In genomic region chr17:66365204-66365524, GRCh38 we compare ENCODE assay signal across 17 cellular contexts.
DNase-seq lines count a peak whose midpoint lies in the region; ATAC-seq and TF ChIP-seq lines count a peak whose summit lies in the region.
"Had no signal": no experiment of that assay in that cellular context is flagged by ENCODE, and none has a peak within 500 bp of the region (broad histone marks: within the 10 kb centered on the region; RNA-seq: fewer than 3 reads in every experiment).

No MANE protein-coding gene starts in this region.

- peaks cover 71% of the 10 kb centered on the region for H3K4me1 Mint-ChIP-seq in activated CD4-positive, alpha-beta memory T cell treated with anti-CD3 and anti-CD28 coated beads, Interleukin-2, amount 10 ng/mL, durations not matched to agents 7 days and 5 days
- H3K4me1 Mint-ChIP-seq: naive B cell had no signal

- H3K27me3 Mint-ChIP-seq in activated CD4-positive, alpha-beta memory T cell treated with anti-CD3 and anti-CD28 coated beads, Interleukin-2, amount 10 ng/mL, durations not matched to agents 7 days and 5 days: no peaks in the 10 kb centered on the region

- peak overlapping the region; percentile 50 for H3K27ac Mint-ChIP-seq in activated CD4-positive, alpha-beta memory T cell treated with anti-CD3 and anti-CD28 coated beads, Interleukin-2, amount 10 ng/mL, durations not matched to agents 7 days and 5 days
- H3K27ac Mint-ChIP-seq: B cell had no signal

- no peak for DNase-seq in activated CD4-positive, alpha-beta memory T cell treated with anti-CD3 and anti-CD28 coated beads, Interleukin-2, amount 10 ng/mL, durations not matched to agents 7 days and 5 days
- DNase-seq in fibroblast of pulmonary artery (ENCODE audit: low read depth) (peak; percentile 29), nucleus accumbens (lab: John Stamatoyannopoulos, UW) (no peak), adrenal gland (no peak), prostate gland (ENCODE audit: low spot score) (no peak)
- DNase-seq: activated gamma-delta T cell, left ventricle myocardium inferior, naive B cell, NCI-H1417 treated with DMSO at 0.1 percent for 48 hours, NCI-H524, SHP77 treated with DMSO at 0.1 percent for 48 hours had no signal

- no peaks in the 10 kb centered on the region for H3K9me3 ChIP-seq in BLaER1 treated with 17β-estradiol and CSF1 and Interleukin-3, amounts not matched to agents 10 nM and 100 nM (replicated peaks in 1 of 11)
- H3K9me3 ChIP-seq in HEK293 (ENCODE audit: control insufficient read depth, insufficient read depth, low read depth, low read length) (no peaks in the 10 kb centered on the region), adrenal gland (replicated peaks in 1 of 3) (no peaks in the 10 kb centered on the region), prostate gland (no peaks in the 10 kb centered on the region)
- H3K9me3 ChIP-seq: left ventricle myocardium inferior had no signal

- H3K9me3 Mint-ChIP-seq in activated CD4-positive, alpha-beta memory T cell treated with anti-CD3 and anti-CD28 coated beads, Interleukin-2, amount 10 ng/mL, durations not matched to agents 7 days and 5 days: no peaks in the 10 kb centered on the region
- H3K9me3 Mint-ChIP-seq: naive B cell had no signal

- intact Hi-C loops in adrenal gland (cut with DNase I) (no loop called here), prostate gland (cut with DNase I) (no loop called here)

- TF ChIP-seq POLR2A in adrenal gland (IDR thresholded peaks at IDR 0.05) (no peak), prostate gland (IDR thresholded peaks at IDR 0.05) (no peak)

- peak overlapping the region in 9 of 11 experiments; percentile 1 to 88 (median 46); a peak in 14 of 22 replicates for H3K4me2 ChIP-seq in BLaER1 treated with 17β-estradiol and CSF1 and Interleukin-3, amounts not matched to agents 10 nM and 100 nM

- H3K27me3 ChIP-seq in BLaER1 treated with 17β-estradiol and CSF1 and Interleukin-3, amounts not matched to agents 10 nM and 100 nM: no peaks in the 10 kb centered on the region; a peak in 2 of 22 replicates
- H3K27me3 ChIP-seq in adrenal gland (no peaks in the 10 kb centered on the region), prostate gland (replicated peaks; ENCODE audit: insufficient read depth) (no peaks in the 10 kb centered on the region)

- ATAC-seq in GM21723 (IDR thresholded peaks at IDR 0.05; ENCODE audit: unreplicated experiment): no peak
- ATAC-seq: HepG2, sciatic nerve had no signal

- peak overlapping the region; percentile 46 for H3K4me3 Mint-ChIP-seq in activated CD4-positive, alpha-beta memory T cell treated with anti-CD3 and anti-CD28 coated beads, Interleukin-2, amount 10 ng/mL, durations not matched to agents 7 days and 5 days
- H3K4me3 Mint-ChIP-seq: B cell, naive B cell had no signal

- peaks cover 19% of the 10 kb centered on the region for H3K36me3 Mint-ChIP-seq in activated CD4-positive, alpha-beta memory T cell treated with anti-CD3 and anti-CD28 coated beads, Interleukin-2, amount 10 ng/mL, durations not matched to agents 7 days and 5 days (ENCODE audit: low read depth)
- H3K36me3 Mint-ChIP-seq: naive B cell had no signal

- POLR2A ChIA-PET in HEK293 (lab: Yijun Ruan, JAX): interaction anchor here (0.6 kb wide), 1 partner anchor 1859 kb away, joined by 5 read pairs; the partner anchor contains the start of gene DDX5
- POLR2A ChIA-PET in activated CD4-positive, alpha-beta memory T cell treated with anti-CD3 and anti-CD28 coated beads, Interleukin-2, amount 10 ng/mL, durations not matched to agents 7 days and 5 days (lab: Charles Lee): no interaction called here

- 54 to 77% (median 72%) methylated on average over 3 of the region's 3 CpGs for WGBS in adrenal gland, 4 donors
- 51% methylated on average over 3 of the region's 3 CpGs for WGBS in prostate gland

- TF ChIP-seq CTCF in HEK293 (tag by site-specific recombination; IDR thresholded peaks at IDR 0.05): no peak
- no peak for TF ChIP-seq CTCF in fibroblast of pulmonary artery (IDR thresholded peaks at IDR 0.05; ENCODE audit: low read length, missing control alignments)
- no peak for TF ChIP-seq CTCF in adrenal gland (IDR thresholded peaks at IDR 0.05)
- no peak for TF ChIP-seq CTCF in prostate gland (IDR thresholded peaks at IDR 0.05)

- H4K20me1 ChIP-seq in BLaER1 treated with 17β-estradiol and CSF1 and Interleukin-3, amounts not matched to agents 10 nM and 100 nM: peaks cover 0 to 99% (median 0%) of the 10 kb centered on the region in 11 experiments; a peak in 6 of 22 replicates

- no peak overlapping the region for H3K9ac ChIP-seq in BLaER1 treated with 17β-estradiol and CSF1 and Interleukin-3, amounts not matched to agents 10 nM and 100 nM

- CTCF ChIA-PET in HEK293 (lab: Yijun Ruan, JAX): no interaction called here
- CTCF ChIA-PET in activated CD4-positive, alpha-beta memory T cell treated with anti-CD3 and anti-CD28 coated beads, Interleukin-2, amount 10 ng/mL, durations not matched to agents 7 days and 5 days (lab: Charles Lee): no interaction called here

- H3K4me1 ChIP-seq in BLaER1 treated with 17β-estradiol and CSF1 and Interleukin-3, amounts not matched to agents 10 nM and 100 nM: peaks cover 11 to 33% (median 14%) of the 10 kb centered on the region in 10 experiments; a peak in 16 of 20 replicates
- peaks cover 25% of the 10 kb centered on the region for H3K4me1 ChIP-seq in HEK293 (ENCODE audit: control insufficient read depth, insufficient read depth, low read length)
- H3K4me1 ChIP-seq in adrenal gland (replicated peaks in 1 of 2): peaks cover 12 to 34% of the 10 kb centered on the region in 2 donors
- no peaks in the 10 kb centered on the region for H3K4me1 ChIP-seq in prostate gland (replicated peaks)
- H3K4me1 ChIP-seq: left ventricle myocardium inferior had no signal

- no peak overlapping the region for H3K27ac ChIP-seq in BLaER1 treated with 17β-estradiol and CSF1 and Interleukin-3, amounts not matched to agents 10 nM and 100 nM
- no peak overlapping the region for H3K27ac ChIP-seq in HEK293 (ENCODE audit: extremely low read depth, low read depth, low read length)
- no peak overlapping the region for H3K27ac ChIP-seq in adrenal gland
- H3K27ac ChIP-seq in prostate gland: no peak overlapping the region
- H3K27ac ChIP-seq: left ventricle myocardium inferior had no signal

- no peak overlapping the region for H3K4me3 ChIP-seq in BLaER1 treated with 17β-estradiol and CSF1 and Interleukin-3, amounts not matched to agents 10 nM and 100 nM
- H3K4me3 ChIP-seq in HEK293 (ENCODE audit: low read depth, low read length) (no peak overlapping the region), fibroblast of pulmonary artery (replicated peaks; ENCODE audit: low read depth, low read length) (no peak overlapping the region), adrenal gland (no peak overlapping the region), prostate gland (no peak overlapping the region)
- H3K4me3 ChIP-seq: left ventricle myocardium inferior had no signal

- H3K36me3 ChIP-seq in BLaER1 treated with 17β-estradiol and CSF1 and Interleukin-3, amounts not matched to agents 10 nM and 100 nM: peaks cover 0 to 45% (median 0%) of the 10 kb centered on the region in 11 experiments; a peak in 4 of 22 replicates
- H3K36me3 ChIP-seq in HEK293 (ENCODE audit: control insufficient read depth in 2 of 2, insufficient read depth in 1 of 2, low read length in 2 of 2) (no peaks in the 10 kb centered on the region), adrenal gland (replicated peaks in 1 of 2) (no peaks in the 10 kb centered on the region), prostate gland (no peaks in the 10 kb centered on the region)
- H3K36me3 ChIP-seq: left ventricle myocardium inferior had no signal

TF ChIP-seq in HEK293, 187 proteins besides CTCF, POLR2A, EP300 and RAD21:
- TF ChIP-seq, protein P1, sequence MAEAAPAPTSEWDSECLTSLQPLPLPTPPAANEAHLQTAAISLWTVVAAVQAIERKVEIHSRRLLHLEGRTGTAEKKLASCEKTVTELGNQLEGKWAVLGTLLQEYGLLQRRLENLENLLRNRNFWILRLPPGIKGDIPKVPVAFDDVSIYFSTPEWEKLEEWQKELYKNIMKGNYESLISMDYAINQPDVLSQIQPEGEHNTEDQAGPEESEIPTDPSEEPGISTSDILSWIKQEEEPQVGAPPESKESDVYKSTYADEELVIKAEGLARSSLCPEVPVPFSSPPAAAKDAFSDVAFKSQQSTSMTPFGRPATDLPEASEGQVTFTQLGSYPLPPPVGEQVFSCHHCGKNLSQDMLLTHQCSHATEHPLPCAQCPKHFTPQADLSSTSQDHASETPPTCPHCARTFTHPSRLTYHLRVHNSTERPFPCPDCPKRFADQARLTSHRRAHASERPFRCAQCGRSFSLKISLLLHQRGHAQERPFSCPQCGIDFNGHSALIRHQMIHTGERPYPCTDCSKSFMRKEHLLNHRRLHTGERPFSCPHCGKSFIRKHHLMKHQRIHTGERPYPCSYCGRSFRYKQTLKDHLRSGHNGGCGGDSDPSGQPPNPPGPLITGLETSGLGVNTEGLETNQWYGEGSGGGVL (tag by site-specific recombination; IDR thresholded peaks at IDR 0.05): peak; percentile 54; the same call in 1 of the 2 replicates
- TF ChIP-seq ZNF624 (tag by site-specific recombination; IDR thresholded peaks at IDR 0.05): no peak
- peak; percentile 72 for TF ChIP-seq ZNF341 (tag by site-specific recombination; IDR thresholded peaks at IDR 0.05; ENCODE audit: low read depth)
- TF ChIP-seq EGR2 (tag by site-specific recombination; IDR thresholded peaks at IDR 0.05; ENCODE audit: low read depth): peak; percentile 86
- TF ChIP-seq SP7 (tag by site-specific recombination; IDR thresholded peaks at IDR 0.05): 0 out of 2 replicates have a peak, but pooled peaks have one; percentile 12
- TF ChIP-seq ZFHX2 (tag by site-specific recombination; conservative IDR thresholded peaks at IDR 0.05): peak; percentile 80
